1 cellular context compared by ENCODE assay signal in the genomic region with DNA sequence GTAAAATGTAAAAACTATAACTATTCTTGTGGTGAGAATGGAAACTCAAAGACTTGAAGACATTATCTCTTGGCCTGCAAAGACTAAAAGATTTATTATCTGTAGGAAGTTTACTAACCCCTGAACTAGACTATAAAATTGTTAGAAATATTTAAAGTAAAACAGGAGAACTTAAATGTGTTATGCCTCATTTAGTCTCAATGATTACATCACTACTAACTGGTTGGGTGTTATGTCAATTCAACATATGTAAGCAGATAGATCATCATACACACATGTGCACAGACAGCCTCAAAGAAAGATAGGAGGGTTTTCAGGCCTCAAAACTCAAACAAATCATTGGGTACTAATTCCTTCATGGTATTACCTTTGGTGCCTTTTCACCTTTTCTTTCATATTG.
A peak's percentile ranks its signal among the peaks of the same experiment; 100 is the strongest.
TF ChIP-seq lines count a peak whose summit lies in the region.

No MANE protein-coding gene starts in this region.

TF ChIP-seq in HEK293, 187 proteins besides CTCF, POLR2A, EP300 and RAD21 (continued from another document):
- TF ChIP-seq INSM2 (tag by site-specific recombination; IDR thresholded peaks at IDR 0.05) (0 out of 2 replicates have a peak, but pooled peaks have one; percentile 33), HIC1 (tag by site-specific recombination; IDR thresholded peaks at IDR 0.05) (peak; percentile 52; the same call in 1 of the 2 replicates), ZEB2 (tag by site-specific recombination; IDR thresholded peaks at IDR 0.05) (0 out of 2 replicates have a peak, but pooled peaks have one; percentile 39), SP3 (tag by site-specific recombination; IDR thresholded peaks at IDR 0.05) (0 out of 2 replicates have a peak, but pooled peaks have one; percentile 21), ZNF24 (tag by site-specific recombination; IDR thresholded peaks at IDR 0.05) (peak; percentile 49; the same call in 1 of the 2 replicates), OSR2 (tag by site-specific recombination; IDR thresholded peaks at IDR 0.05) (peak; percentile 83), ZFP69B (tag by site-specific recombination; IDR thresholded peaks at IDR 0.05) (no peak), ZNF600 (tag by site-specific recombination; IDR thresholded peaks at IDR 0.05) (0 out of 2 replicates have a peak, but pooled peaks have one; percentile 19), ATF2 (tag by site-specific recombination; IDR thresholded peaks at IDR 0.05; ENCODE audit: low read depth) (peak; percentile 81), ZNF837 (tag by site-specific recombination; IDR thresholded peaks at IDR 0.05) (no peak), ZNF266 (tag by site-specific recombination; IDR thresholded peaks at IDR 0.05; ENCODE audit: low read depth) (no peak), PRDM4 (tag by site-specific recombination; IDR thresholded peaks at IDR 0.05) (0 out of 2 replicates have a peak, but pooled peaks have one; percentile 28), FEZF1 (tag by site-specific recombination; IDR thresholded peaks at IDR 0.05) (peak; percentile 40), ZNF629 (tag by site-specific recombination; IDR thresholded peaks at IDR 0.05) (peak; percentile 81), KLF8 (tag by site-specific recombination; IDR thresholded peaks at IDR 0.05) (peak; percentile 69), KLF16 (tag by site-specific recombination; IDR thresholded peaks at IDR 0.05) (no peak), ZNF184 (tag by site-specific recombination; IDR thresholded peaks at IDR 0.05) (peak; percentile 76), ZNF2 (tag by site-specific recombination; IDR thresholded peaks at IDR 0.05) (0 out of 2 replicates have a peak, but pooled peaks have one; percentile 36), ZNF366 (tag by site-specific recombination; conservative IDR thresholded peaks at IDR 0.05) (peak; percentile 55), KLF10 (tag by site-specific recombination; IDR thresholded peaks at IDR 0.05) (peak; percentile 53; the same call in 1 of the 2 replicates), ZNF692 (tag by site-specific recombination; IDR thresholded peaks at IDR 0.05) (peak; percentile 34; the same call in 1 of the 2 replicates), ZNF843 (tag by site-specific recombination; IDR thresholded peaks at IDR 0.05) (peak; percentile 63), ZNF10 (tag by site-specific recombination; IDR thresholded peaks at IDR 0.05) (peak; percentile 22; the same call in 1 of the 2 replicates), BCL11A (tag by site-specific recombination; IDR thresholded peaks at IDR 0.05; ENCODE audit: low read depth) (peak; percentile 74; the same call in 1 of the 2 replicates), ZSCAN23 (tag by site-specific recombination; IDR thresholded peaks at IDR 0.05) (peak; percentile 75), ZBTB17 (tag by site-specific recombination; IDR thresholded peaks at IDR 0.05) (no peak; the same call in 1 of the 2 replicates), ZNF146 (tag by site-specific recombination; IDR thresholded peaks at IDR 0.05) (peak; percentile 71), BCL6B (tag by site-specific recombination; IDR thresholded peaks at IDR 0.05) (peak; percentile 87), SP7 (tag by site-specific recombination; IDR thresholded peaks at IDR 0.05) (peak; percentile 63)
- TF ChIP-seq, protein P1, sequence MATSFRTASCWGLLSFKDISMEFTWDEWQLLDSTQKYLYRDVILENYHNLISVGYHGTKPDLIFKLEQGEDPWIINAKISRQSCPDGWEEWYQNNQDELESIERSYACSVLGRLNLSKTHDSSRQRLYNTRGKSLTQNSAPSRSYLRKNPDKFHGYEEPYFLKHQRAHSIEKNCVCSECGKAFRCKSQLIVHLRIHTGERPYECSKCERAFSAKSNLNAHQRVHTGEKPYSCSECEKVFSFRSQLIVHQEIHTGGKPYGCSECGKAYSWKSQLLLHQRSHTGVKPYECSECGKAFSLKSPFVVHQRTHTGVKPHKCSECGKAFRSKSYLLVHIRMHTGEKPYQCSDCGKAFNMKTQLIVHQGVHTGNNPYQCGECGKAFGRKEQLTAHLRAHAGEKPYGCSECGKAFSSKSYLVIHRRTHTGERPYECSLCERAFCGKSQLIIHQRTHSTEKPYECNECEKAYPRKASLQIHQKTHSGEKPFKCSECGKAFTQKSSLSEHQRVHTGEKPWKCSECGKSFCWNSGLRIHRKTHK (tag by site-specific recombination; IDR thresholded peaks at IDR 0.05) = no peak
- TF ChIP-seq, protein P2, sequence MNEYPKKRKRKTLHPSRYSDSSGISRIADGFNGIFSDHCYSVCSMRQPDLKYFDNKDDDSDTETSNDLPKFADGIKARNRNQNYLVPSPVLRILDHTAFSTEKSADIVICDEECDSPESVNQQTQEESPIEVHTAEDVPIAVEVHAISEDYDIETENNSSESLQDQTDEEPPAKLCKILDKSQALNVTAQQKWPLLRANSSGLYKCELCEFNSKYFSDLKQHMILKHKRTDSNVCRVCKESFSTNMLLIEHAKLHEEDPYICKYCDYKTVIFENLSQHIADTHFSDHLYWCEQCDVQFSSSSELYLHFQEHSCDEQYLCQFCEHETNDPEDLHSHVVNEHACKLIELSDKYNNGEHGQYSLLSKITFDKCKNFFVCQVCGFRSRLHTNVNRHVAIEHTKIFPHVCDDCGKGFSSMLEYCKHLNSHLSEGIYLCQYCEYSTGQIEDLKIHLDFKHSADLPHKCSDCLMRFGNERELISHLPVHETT (tag by site-specific recombination; IDR thresholded peaks at IDR 0.05) = peak; percentile 78
TF ChIP-seq in HEK293: peak in this region for 26.
